21 cellular contexts compared by ENCODE assay signal in the genomic region with DNA sequence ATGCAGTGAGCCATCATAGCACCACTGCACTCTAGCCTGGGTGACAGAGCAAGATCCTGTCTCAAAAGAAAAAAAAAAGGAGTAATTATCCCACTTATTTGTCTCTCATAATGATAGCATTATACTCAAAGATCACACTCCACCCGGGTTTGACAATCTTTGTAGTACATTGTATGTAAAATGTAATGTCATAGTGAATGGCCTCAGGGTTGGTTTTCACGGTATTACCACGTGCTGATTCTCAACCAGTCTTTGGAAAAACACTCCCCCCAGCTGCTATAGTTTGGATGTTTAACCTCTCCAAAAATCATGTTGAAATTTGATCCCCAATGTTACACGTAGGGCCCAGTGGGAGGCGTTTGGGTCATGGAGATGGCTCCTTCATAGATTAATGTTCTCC.
"Had no signal": no experiment of that assay in that cellular context is flagged by ENCODE, and none has a peak within 500 bp of the region (broad histone marks: within the 10 kb centered on the region; RNA-seq: fewer than 3 reads in every experiment).

No MANE protein-coding gene starts in this region.

- DNase-seq: dermis blood vessel endothelial cell; effector memory CD4-positive, alpha-beta T cell; erythroblast; gastrocnemius medialis; heart left ventricle; kidney; mucosa of descending colon; naive B cell; psoas muscle; right cardiac atrium; sigmoid colon; stimulated activated CD4-positive, alpha-beta T cell treated with anti-CD3 and anti-CD28 coated beads, Interleukin-2, amount 100 ng/mL, for 24 hours; stimulated activated CD4-positive, alpha-beta T cell treated with anti-CD3 and anti-CD28 coated beads, Interleukin-4, amount 100 ng/mL, for 24 hours; stimulated activated naive CD4-positive, alpha-beta T cell treated with Interleukin-2 at 50 U/mL for 16 hours; stomach; thyroid gland had no signal

- H3K36me3 ChIP-seq: gastrocnemius medialis, heart left ventricle, neural progenitor cell, sigmoid colon, stomach, thyroid gland had no signal

- H3K9me3 ChIP-seq: gastrocnemius medialis, heart left ventricle, mucosa of descending colon, psoas muscle, sigmoid colon, stomach, thyroid gland had no signal

- H3K27ac ChIP-seq: coronary artery, gastrocnemius medialis, heart left ventricle, hepatocyte, neural progenitor cell, parathyroid adenoma, psoas muscle, sigmoid colon, stomach, thyroid gland had no signal

- H3K4me1 ChIP-seq: gastrocnemius medialis, parathyroid adenoma, psoas muscle had no signal

- H3K4me3 ChIP-seq: coronary artery, gastrocnemius medialis, heart left ventricle, hepatocyte, lung, mucosa of descending colon, neural progenitor cell, psoas muscle, sigmoid colon, stomach, thyroid gland had no signal

- H3K27me3 ChIP-seq: gastrocnemius medialis, heart left ventricle, hepatocyte, neural progenitor cell, sigmoid colon, stomach, thyroid gland had no signal
